Comparison of ENCODE assay signal across 10 cellular contexts in genomic region chr10:60919551-60919950, GRCh38.
"Had no signal": no experiment of that assay in that cellular context is flagged by ENCODE, and none has a peak within 500 bp of the region (broad histone marks: within the 10 kb centered on the region; RNA-seq: fewer than 3 reads in every experiment).

No MANE protein-coding gene starts in this region.

- H3K4me1 ChIP-seq: HAP-1 had no signal

- ATAC-seq: HCT116, HepG2 had no signal

- H3K9ac ChIP-seq: GM23248, KMS-11 had no signal

- H3K4me2 ChIP-seq: KMS-11 had no signal

- H3K36me3 ChIP-seq: HAP-1 had no signal

- H2AFZ ChIP-seq: GM23248 had no signal

- H3K9me3 ChIP-seq: HAP-1 had no signal

- H3K4me3 ChIP-seq: GM23248, HAP-1 had no signal

- H3K27ac ChIP-seq: GM23248, HL-60, KMS-11 had no signal

- DNase-seq: GM23248, GOT3, H7, HFFc6, KBM-7 had no signal
